In genomic region chr6:13454286-13455221, GRCh38 we compare ENCODE assay signal across 8 cellular contexts. TPM values are rescaled to one million over a fixed set of nuclear protein-coding genes. Genes with fewer than 3 reads are reported as not detected.
DNase-seq lines count a peak whose midpoint lies in the region; ATAC-seq and TF ChIP-seq lines count a peak whose summit lies in the region.

No MANE protein-coding gene starts in this region.

- POLR2A ChIA-PET in RWPE1 (lab: Yijun Ruan, JAX; ENCODE audit: low non-redundant PET): no interaction called here

- peak; percentile 15; the same call in 1 of the 2 replicates for TF ChIP-seq CTCF in BE2C (IDR thresholded peaks at IDR 0.05; ENCODE audit: low read depth, low read length)
- no peak for TF ChIP-seq CTCF in RWPE1 (conservative IDR thresholded peaks at IDR 0.05; ENCODE audit: low read depth)
- peak in 8 of 12 donors; percentile 21 to 56 (median 29) for TF ChIP-seq CTCF in heart left ventricle (IDR thresholded peaks at IDR 0.05)
- TF ChIP-seq CTCF in glutamatergic neuron (IDR thresholded peaks at IDR 0.05; ENCODE audit: partially characterized antibody, unreplicated experiment): no peak

- WGBS in heart left ventricle, 4 donors: 33 to 54% (median 37%) methylated on average over 11 of the region's 11 CpGs

- no peaks in the 10 kb centered on the region for H3K27me3 ChIP-seq in BE2C
- no peaks in the 10 kb centered on the region for H3K27me3 ChIP-seq in heart left ventricle

- peaks cover 31% of the 10 kb centered on the region for H3K4me1 Mint-ChIP-seq in activated naive CD4-positive, alpha-beta T cell treated with anti-CD3 and anti-CD28 coated beads, Interleukin-2, amount 10 ng/mL, durations not matched to agents 7 days and 5 days
- H3K4me1 Mint-ChIP-seq in glutamatergic neuron (ENCODE audit: low read depth, unreplicated experiment): peaks cover 3% of the 10 kb centered on the region

- H3K27ac Mint-ChIP-seq in activated naive CD4-positive, alpha-beta T cell treated with anti-CD3 and anti-CD28 coated beads, Interleukin-2, amount 10 ng/mL, durations not matched to agents 7 days and 5 days: peak overlapping the region; percentile 81
- no peak overlapping the region for H3K27ac Mint-ChIP-seq in glutamatergic neuron (ENCODE audit: unreplicated experiment)

- DNase-seq in BE2C: no peak
- DNase-seq in RWPE1 (ENCODE audit: low spot score): no peak
- peak; percentile 69 for DNase-seq in activated naive CD4-positive, alpha-beta T cell treated with anti-CD3 and anti-CD28 coated beads, Interleukin-2, amount 10 ng/mL, durations not matched to agents 7 days and 5 days
- DNase-seq in heart left ventricle: peak in 4 of 5 donors; percentile 45 to 57 (median 49)
- peak; percentile 68 to 79 (median 71) for DNase-seq in stimulated activated CD4-positive, alpha-beta T cell treated with anti-CD3 and anti-CD28 coated beads, Interleukin-12 subunit alpha, Interleukin-12 subunit beta, amount 100 ng/mL, for 48 hours (ENCODE audit: low read depth in 2 of 3, low spot score in 1 of 3)
- no peak for DNase-seq in glutamatergic neuron
- DNase-seq in AG20443 (ENCODE audit: low spot score): no peak

- H3K4me1 ChIP-seq in BE2C: peaks cover 22% of the 10 kb centered on the region
- peaks cover 0 to 83% (median 48%) of the 10 kb centered on the region in 12 donors for H3K4me1 ChIP-seq in heart left ventricle

- CTCF ChIA-PET in RWPE1 (lab: Yijun Ruan, JAX): interaction anchor here (0.6 kb wide), 1 partner anchor 122 kb away, joined by 3 read pairs; no protein-coding TSS in a partner anchor
- CTCF ChIA-PET in activated naive CD4-positive, alpha-beta T cell treated with anti-CD3 and anti-CD28 coated beads, Interleukin-2, amount 10 ng/mL, durations not matched to agents 7 days and 5 days (lab: Charles Lee): interaction anchor here (0.6 to 1.4 kb wide), 9 partner anchors 25 to 613 kb away, joined by 3 to 5 read pairs (median 3); no protein-coding TSS in a partner anchor

- peak overlapping the region; percentile 34 for H3K27ac ChIP-seq in RWPE1
- peak overlapping the region; percentile 22 to 75 (median 48) for H3K27ac ChIP-seq in heart left ventricle

- no peak for TF ChIP-seq POLR2A in heart left ventricle (IDR thresholded peaks at IDR 0.05)

- ATAC-seq in GM21737 (IDR thresholded peaks at IDR 0.05; ENCODE audit: unreplicated experiment): peak; percentile 43
- ATAC-seq in heart left ventricle: peak; percentile 56 to 80 (median 70)

- intact Hi-C loops in heart left ventricle (cut with DNase I): loop anchor here in 1 of 10 donors (10.0 kb wide), 1 partner anchor 120 kb away; no protein-coding TSS in a partner anchor

- H3K36me3 Mint-ChIP-seq in activated naive CD4-positive, alpha-beta T cell treated with anti-CD3 and anti-CD28 coated beads, Interleukin-2, amount 10 ng/mL, durations not matched to agents 7 days and 5 days: no peaks in the 10 kb centered on the region
- H3K36me3 Mint-ChIP-seq in glutamatergic neuron (ENCODE audit: unreplicated experiment): no peaks in the 10 kb centered on the region

- H3K9me3 ChIP-seq in BE2C (no peaks in the 10 kb centered on the region), heart left ventricle (no peaks in the 10 kb centered on the region)

- peaks cover 1% of the 10 kb centered on the region for H3K9me3 Mint-ChIP-seq in activated naive CD4-positive, alpha-beta T cell treated with anti-CD3 and anti-CD28 coated beads, Interleukin-2, amount 10 ng/mL, durations not matched to agents 7 days and 5 days
- H3K9me3 Mint-ChIP-seq in glutamatergic neuron (ENCODE audit: unreplicated experiment): no peaks in the 10 kb centered on the region

- H3K36me3 ChIP-seq in BE2C (no peaks in the 10 kb centered on the region), heart left ventricle (peaks cover 0 to 16% (median 0%) of the 10 kb centered on the region in 9 donors)

- no peaks in the 10 kb centered on the region for H3K27me3 Mint-ChIP-seq in activated naive CD4-positive, alpha-beta T cell treated with anti-CD3 and anti-CD28 coated beads, Interleukin-2, amount 10 ng/mL, durations not matched to agents 7 days and 5 days
- no peaks in the 10 kb centered on the region for H3K27me3 Mint-ChIP-seq in glutamatergic neuron (ENCODE audit: unreplicated experiment)

- no peak overlapping the region for H3K4me3 ChIP-seq in BE2C (ENCODE audit: low read depth, low read length)
- no peak overlapping the region for H3K4me3 ChIP-seq in heart left ventricle

- no peak overlapping the region for H3K4me3 Mint-ChIP-seq in activated naive CD4-positive, alpha-beta T cell treated with anti-CD3 and anti-CD28 coated beads, Interleukin-2, amount 10 ng/mL, durations not matched to agents 7 days and 5 days
- no peak overlapping the region for H3K4me3 Mint-ChIP-seq in glutamatergic neuron (ENCODE audit: unreplicated experiment)

RNA-seq across cellular contexts. Expression of gene GFOD1, which starts 32.8 kb away (rescaled TPM):
- 14.1 TPM for polyA plus RNA-seq in BE2C (2012; ENCODE audit: insufficient read depth, insufficient read length, low read depth)
- total RNA-seq in heart left ventricle (10 to 100 TPM; 25.0 to 65.8 (median 41.9) TPM), glutamatergic neuron (ENCODE audit: unreplicated experiment) (4.1 TPM)
- polyA plus RNA-seq in heart left ventricle: 10 to 100 TPM; 16.2 to 41.5 TPM

Comparison
In these comparisons a context has a peak if more than half of its experiments do, and no peak if none do; other contexts are left out.
1. DNase-seq: peak in activated naive CD4-positive, alpha-beta T cell treated with anti-CD3 and anti-CD28 coated beads, Interleukin-2, amount 10 ng/mL, durations not matched to agents 7 days and 5 days (single experiment), heart left ventricle (4 of 5) and stimulated activated CD4-positive, alpha-beta T cell treated with anti-CD3 and anti-CD28 coated beads, Interleukin-12 subunit alpha, Interleukin-12 subunit beta, amount 100 ng/mL, for 48 hours (3 of 3); none in BE2C (single experiment), RWPE1 (single experiment), glutamatergic neuron (single experiment) and AG20443 (single experiment).
2. CTCF ChIP-seq: peak in BE2C (single experiment) and heart left ventricle (8 of 12); none in RWPE1 (single experiment) and glutamatergic neuron (single experiment).